8 cellular contexts compared by ENCODE assay signal in genomic region chr21:38958940-38959685, GRCh38.
DNase-seq lines count a peak whose midpoint lies in the region; ATAC-seq and TF ChIP-seq lines count a peak whose summit lies in the region.

No MANE protein-coding gene starts in this region.

- TF ChIP-seq CTCF in fibroblast of lung (conservative IDR thresholded peaks at IDR 0.05 in 1 of 2, IDR thresholded peaks at IDR 0.05 in 1 of 2; ENCODE audit: low read depth in 1 of 2, low read length in 2 of 2), result no peak

- H3K9ac ChIP-seq in fibroblast of lung (ENCODE audit: insufficient read depth, low read length), result peak overlapping the region; percentile 13

- H3K4me3 ChIP-seq in SJSA1, result no peak overlapping the region
- no peak overlapping the region for H3K4me3 ChIP-seq in fibroblast of lung (replicated peaks in 1 of 4; ENCODE audit: control extremely low read depth in 1 of 4, insufficient read depth in 1 of 4, low read depth in 3 of 4, low read length in 4 of 4)

- DNase-seq in SJSA1 (ENCODE audit: low read depth in 1 of 2, low spot score in 2 of 2) (peak in 1 of 2 experiments; percentile 67), fibroblast of lung (ENCODE audit: low read depth in 2 of 2) (peak; percentile 69 to 92), sciatic nerve (ENCODE audit: low spot score) (no peak), medulla oblongata (ENCODE audit: extremely low spot score) (no peak), GDM1 (lab: John Stamatoyannopoulos, UW) (no peak)

- H3K4me1 ChIP-seq in SJSA1 (replicated peaks) (peaks cover 41% of the 10 kb centered on the region), fibroblast of lung (ENCODE audit: control insufficient read depth, extremely low read depth, insufficient read depth, low read length) (peaks cover 37% of the 10 kb centered on the region)

- H3K27me3 ChIP-seq in SJSA1 (replicated peaks), result no peaks in the 10 kb centered on the region
- no peaks in the 10 kb centered on the region for H3K27me3 ChIP-seq in fibroblast of lung (ENCODE audit: control insufficient read depth, insufficient read depth, low read length)

- no peaks in the 10 kb centered on the region for H3K79me2 ChIP-seq in fibroblast of lung (ENCODE audit: control insufficient read depth, insufficient read depth, low read length)

- H3K27ac ChIP-seq in SJSA1, result peak overlapping the region; percentile 50
- peak overlapping the region; percentile 71 for H3K27ac ChIP-seq in fibroblast of lung (ENCODE audit: insufficient read depth, low read length)

- H3K9me3 ChIP-seq in SJSA1 (replicated peaks) (0 out of 2 replicates have a peak, but pooled peaks cover 3% of the 10 kb centered on the region), fibroblast of lung (ENCODE audit: control insufficient read depth, insufficient read depth, low read depth, low read length) (no peaks in the 10 kb centered on the region)

- ATAC-seq in GM19463 (IDR thresholded peaks at IDR 0.05; ENCODE audit: unreplicated experiment) (peak; percentile 65), sciatic nerve (peak; percentile 96), HG02973 (IDR thresholded peaks at IDR 0.05; ENCODE audit: unreplicated experiment) (no peak), HG02852 (IDR thresholded peaks at IDR 0.05; ENCODE audit: unreplicated experiment) (no peak)

- intact Hi-C loops in sciatic nerve (cut with DNase I), result no loop called here

- no peak overlapping the region for H2AFZ ChIP-seq in fibroblast of lung (ENCODE audit: low read length)

- H3K4me2 ChIP-seq in fibroblast of lung (ENCODE audit: extremely low read depth, insufficient read depth, low read length), result peak overlapping the region; percentile 45

- H3K36me3 ChIP-seq in SJSA1, result no peaks in the 10 kb centered on the region
- H3K36me3 ChIP-seq in fibroblast of lung (ENCODE audit: control insufficient read depth, insufficient read depth, low read length), result no peaks in the 10 kb centered on the region

- no peaks in the 10 kb centered on the region for H4K20me1 ChIP-seq in fibroblast of lung (ENCODE audit: control insufficient read depth, extremely low read depth, insufficient read depth, low read length)

Comparison
In these comparisons a context has a peak if more than half of its experiments do, and no peak if none do; other contexts are left out.
1. ATAC-seq: peak in GM19463 (single experiment) and sciatic nerve (single experiment); none in HG02973 (single experiment) and HG02852 (single experiment).
2. DNase-seq: peak in fibroblast of lung (2 of 2); none in sciatic nerve (single experiment), medulla oblongata (single experiment) and GDM1 (single experiment).